In the genomic region with DNA sequence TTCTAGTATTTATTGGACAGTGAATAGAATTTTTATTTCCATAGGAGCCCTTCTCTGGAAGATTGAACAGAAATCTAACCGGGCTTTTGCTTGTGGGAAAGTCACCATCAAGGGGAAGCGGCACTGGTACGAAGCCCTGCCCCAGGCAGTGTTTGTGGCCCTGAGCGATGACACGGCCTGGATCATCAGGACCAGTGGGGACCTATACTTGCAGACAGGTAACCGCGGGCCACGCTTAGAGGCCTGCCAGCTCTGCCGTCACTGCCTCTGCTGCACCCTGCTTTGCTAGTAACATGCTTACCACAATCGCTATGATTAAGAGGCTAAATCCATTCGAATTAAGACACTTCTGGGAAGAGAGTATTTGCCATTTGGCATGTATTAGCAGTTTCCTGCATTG, we compare ENCODE assay signal across 7 cellular contexts.
"Had no signal": no experiment of that assay in that cellular context is flagged by ENCODE, and none has a peak within 500 bp of the region (broad histone marks: within the 10 kb centered on the region; RNA-seq: fewer than 3 reads in every experiment).

No MANE protein-coding gene starts in this region.

- H3K4me3 ChIP-seq: GM23248, HAP-1, K562 had no signal

- H2AFZ ChIP-seq: GM23248 had no signal

- DNase-seq: GM23248, GOT3, H7, HFFc6, IMR-90 had no signal

- H3K27ac ChIP-seq: GM23248 had no signal

- H3K9ac ChIP-seq: GM23248 had no signal

- H3K9me3 ChIP-seq: HAP-1 had no signal
